22 cellular contexts compared by ENCODE assay signal in genomic region chr6:33740794-33741193, GRCh38. TPM values are rescaled to one million over a fixed set of nuclear protein-coding genes. Genes with fewer than 3 reads are reported as not detected.
"Had no signal": no experiment of that assay in that cellular context is flagged by ENCODE, and none has a peak within 500 bp of the region (broad histone marks: within the 10 kb centered on the region; RNA-seq: fewer than 3 reads in every experiment).

No MANE protein-coding gene starts in this region.

- H3K36me3 ChIP-seq: brain microvascular endothelial cell, esophagus squamous epithelium, neural progenitor cell, ovary, transverse colon, vagina had no signal

- FAIRE-seq: endothelial cell of umbilical vein, TTC549 had no signal

- ATAC-seq: activated CD4-positive, CD25-positive, alpha-beta regulatory T cell treated with anti-CD3 and anti-CD28 coated beads, Interleukin-2, amount 50 U/mL, for 24 hours; left colon had no signal

- H3K4me3 ChIP-seq: esophagus squamous epithelium, neural progenitor cell, ovary, skin epidermis, transverse colon, vagina had no signal

- H3K27me3 ChIP-seq: neural progenitor cell, ovary, transverse colon, vagina had no signal

- H2AFZ ChIP-seq: neural progenitor cell had no signal

- DNase-seq: activated CD4-positive, alpha-beta T cell treated with anti-CD3 and anti-CD28 coated beads, Interleukin-2, amount 50 U/mL, for 1 hour; activated naive CD8-positive, alpha-beta T cell treated with anti-CD3 and anti-CD28 coated beads, Interleukin-2, amount 10 ng/mL, durations not matched to agents 7 days and 5 days; brain microvascular endothelial cell; effector CD8-positive, alpha-beta T cell; esophagus squamous epithelium; left colon; mammary epithelial cell; naive B cell; ovary; stimulated activated CD4-positive, alpha-beta T cell treated with anti-CD3 and anti-CD28 coated beads, Interleukin-4, amount 100 ng/mL, for 4 hours; stimulated activated CD8-positive, alpha-beta memory T cell treated with anti-CD3 and anti-CD28 coated beads, Interleukin-4, amount 100 ng/mL, for 48 hours; stimulated activated naive CD4-positive, alpha-beta T cell treated with Interleukin-2 at 50 U/mL for 16 hours; T-helper 2 cell; transverse colon had no signal

- H3K9me3 ChIP-seq: esophagus squamous epithelium, ovary, transverse colon, vagina had no signal

- H3K27ac ChIP-seq: brain microvascular endothelial cell, esophagus squamous epithelium, neural progenitor cell, ovary, transverse colon, vagina had no signal

- H3K4me2 ChIP-seq: neural progenitor cell had no signal

- H3K9ac ChIP-seq: neural progenitor cell had no signal

RNA-seq across cellular contexts. Expression of gene IP6K3, which starts 5.9 kb away (rescaled TPM):
- total RNA-seq: activated CD8-positive, alpha-beta memory T cell treated with anti-CD3 and anti-CD28 coated beads for 36 hours; activated naive CD8-positive, alpha-beta T cell treated with anti-CD3 and anti-CD28 coated beads, Interleukin-2, amount 10 ng/mL, durations not matched to agents 7 days and 5 days; activated T-helper 1 cell treated with anti-CD3 and anti-CD28 coated beads, Interleukin-12 subunit alpha, Interleukin-12 subunit beta, Interleukin-2, Interleukin-4 antibody, amounts not matched to agents 30 ng/mL and 10 ng/mL and 1 ng/mL, durations not matched to agents 14 hours and 24 hours and 36 hours; endothelial cell of umbilical vein had no signal
- polyA plus RNA-seq: endothelial cell of umbilical vein, mammary epithelial cell had no signal
